22 cellular contexts compared by ENCODE assay signal in the genomic region with DNA sequence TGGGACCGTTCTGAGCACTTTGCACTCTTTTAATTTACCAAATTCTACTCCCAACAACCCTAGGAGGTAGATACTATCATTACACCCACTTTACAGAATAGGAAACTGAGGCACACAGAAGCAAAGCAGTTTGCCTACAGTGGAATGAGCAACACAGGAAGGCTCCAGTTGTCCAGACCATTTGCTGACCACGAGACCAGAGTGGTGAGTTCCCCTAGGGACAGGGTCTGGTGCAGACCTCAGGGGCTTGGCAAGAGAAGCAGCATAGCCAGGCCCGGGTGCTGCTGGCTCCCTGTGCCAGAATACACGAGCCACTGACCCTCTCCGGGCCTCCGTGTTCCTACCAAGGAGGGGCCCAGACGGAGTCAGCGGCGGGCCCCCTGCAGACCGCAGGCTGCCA. TPM values are rescaled to one million over a fixed set of nuclear protein-coding genes. Genes with fewer than 3 reads are reported as not detected.
"Had no signal": no experiment of that assay in that cellular context is flagged by ENCODE, and none has a peak within 500 bp of the region (broad histone marks: within the 10 kb centered on the region; RNA-seq: fewer than 3 reads in every experiment).

No MANE protein-coding gene starts in this region.

- H3K36me3 Mint-ChIP-seq: activated naive CD8-positive, alpha-beta T cell; brain; naive thymus-derived CD8-positive, alpha-beta T cell had no signal

- H3K9me3 ChIP-seq: esophagus muscularis mucosa, mucosa of descending colon, tibial nerve had no signal

- H3K27me3 Mint-ChIP-seq: activated CD4-positive, alpha-beta T cell treated with anti-CD3 and anti-CD28 coated beads, Interleukin-2, amount 10 ng/mL, durations not matched to agents 24 days and 14 days; activated naive CD8-positive, alpha-beta T cell; naive thymus-derived CD8-positive, alpha-beta T cell had no signal

- H3K27ac Mint-ChIP-seq: activated CD4-positive, alpha-beta T cell treated with anti-CD3 and anti-CD28 coated beads, Interleukin-2, amount 10 ng/mL, durations not matched to agents 24 days and 14 days; activated CD8-positive, alpha-beta T cell treated with anti-CD3 and anti-CD28 coated beads, Interleukin-2, amount 10 ng/mL, durations not matched to agents 7 days and 5 days; activated naive CD8-positive, alpha-beta T cell had no signal

- H3K4me3 Mint-ChIP-seq: activated CD4-positive, alpha-beta T cell treated with anti-CD3 and anti-CD28 coated beads, Interleukin-2, amount 10 ng/mL, durations not matched to agents 24 days and 14 days; activated CD8-positive, alpha-beta T cell treated with anti-CD3 and anti-CD28 coated beads, Interleukin-2, amount 10 ng/mL, durations not matched to agents 7 days and 5 days; activated naive CD8-positive, alpha-beta T cell; brain; naive thymus-derived CD8-positive, alpha-beta T cell had no signal

- ATAC-seq: activated CD8-positive, alpha-beta T cell treated with anti-CD3 and anti-CD28 coated beads, Interleukin-2, amount 10 ng/mL, durations not matched to agents 7 days and 5 days; mucosa of descending colon; naive thymus-derived CD8-positive, alpha-beta T cell had no signal

- H3K27ac ChIP-seq: esophagus muscularis mucosa had no signal

- H3K9me3 Mint-ChIP-seq: activated CD4-positive, alpha-beta T cell treated with anti-CD3 and anti-CD28 coated beads, Interleukin-2, amount 10 ng/mL, durations not matched to agents 24 days and 14 days; brain; naive thymus-derived CD8-positive, alpha-beta T cell had no signal

- FAIRE-seq: endometrium had no signal

- H3K27me3 ChIP-seq: esophagus muscularis mucosa, tibial nerve had no signal

- H3K4me3 ChIP-seq: esophagus muscularis mucosa, mucosa of descending colon, skin epidermis, tibial nerve had no signal

- DNase-seq: activated CD4-positive, alpha-beta T cell treated with anti-CD3 and anti-CD28 coated beads, Interleukin-2, amount 10 ng/mL, durations not matched to agents 24 days and 14 days; activated CD4-positive, CD25-positive, alpha-beta regulatory T cell; activated CD8-positive, alpha-beta memory T cell treated with anti-CD3 and anti-CD28 coated beads, Interleukin-2, amount 50 U/mL, for 4 hours; activated CD8-positive, alpha-beta T cell treated with anti-CD3 and anti-CD28 coated beads, Interleukin-2, amount 10 ng/mL, durations not matched to agents 7 days and 5 days; activated gamma-delta T cell treated with Interleukin-2 at 50 U/mL for 16 hours; amniotic stem cell; dermis blood vessel endothelial cell; islet precursor cell; mucosa of descending colon; naive thymus-derived CD8-positive, alpha-beta T cell; nucleus accumbens; stimulated activated CD4-positive, alpha-beta T cell treated with anti-CD3 and anti-CD28 coated beads, Interleukin-15, amount 100 ng/mL, for 24 hours; stimulated activated CD4-positive, alpha-beta T cell treated with anti-CD3 and anti-CD28 coated beads, Interleukin-4, amount 100 ng/mL, for 1 hour; stimulated activated naive CD4-positive, alpha-beta T cell treated with Interleukin-2 at 50 U/mL for 16 hours; substantia nigra had no signal

RNA-seq across cellular contexts. Expression of a gene that starts 37.0 kb away (rescaled TPM):
- total RNA-seq: activated CD4-positive, alpha-beta T cell treated with anti-CD3 and anti-CD28 coated beads, Interleukin-2, amount 10 ng/mL, durations not matched to agents 24 days and 14 days; activated CD8-positive, alpha-beta T cell treated with anti-CD3 and anti-CD28 coated beads, Interleukin-2, amount 10 ng/mL, durations not matched to agents 7 days and 5 days; dermis blood vessel endothelial cell; esophagus muscularis mucosa; mucosa of descending colon; naive thymus-derived CD8-positive, alpha-beta T cell; posterior vena cava; tibial nerve had no signal
- polyA plus RNA-seq: naive thymus-derived CD8-positive, alpha-beta T cell had no signal

RNA-seq across cellular contexts. Expression of a gene that starts 51.6 kb away (rescaled TPM):
- total RNA-seq: activated CD4-positive, alpha-beta T cell treated with anti-CD3 and anti-CD28 coated beads, Interleukin-2, amount 10 ng/mL, durations not matched to agents 24 days and 14 days; activated CD8-positive, alpha-beta T cell treated with anti-CD3 and anti-CD28 coated beads, Interleukin-2, amount 10 ng/mL, durations not matched to agents 7 days and 5 days; dermis blood vessel endothelial cell; esophagus muscularis mucosa; mucosa of descending colon; posterior vena cava; tibial nerve had no signal
- polyA plus RNA-seq: naive thymus-derived CD8-positive, alpha-beta T cell had no signal
